Comparison of ENCODE assay signal across 10 cellular contexts in genomic region chr2:172082944-172083718, GRCh38. TPM values are rescaled to one million over a fixed set of nuclear protein-coding genes. Genes with fewer than 3 reads are reported as not detected.
A peak's percentile ranks its signal among the peaks of the same experiment; 100 is the strongest.
DNase-seq lines count a peak whose midpoint lies in the region; ATAC-seq, FAIRE-seq and TF ChIP-seq lines count a peak whose summit lies in the region.
"Had no signal": no experiment of that assay in that cellular context is flagged by ENCODE, and none has a peak within 500 bp of the region (broad histone marks: within the 10 kb centered on the region; RNA-seq: fewer than 3 reads in every experiment).

No MANE protein-coding gene starts in this region.

- no peak for TF ChIP-seq POLR2A in GM12892 (IDR thresholded peaks at IDR 0.05; ENCODE audit: low read depth, low read length)

- no peaks in the 10 kb centered on the region for H3K27me3 ChIP-seq in A673 (replicated peaks; ENCODE audit: insufficient read depth, low read depth, low read length, poor library complexity)

- H3K4me3 Mint-ChIP-seq in activated T-cell treated with anti-CD3 and anti-CD28 coated beads, Interleukin-2, amount 50 U/mL, for 24 hours, result peak overlapping the region; percentile 77

- DNase-seq in A673 (ENCODE audit: low spot score) (no peak), ELF-1 (ENCODE audit: low read depth, low spot score) (peak; percentile 73), iPS-NIHi11 (ENCODE audit: low spot score) (peak; percentile 21), GF-D8 (lab: John Stamatoyannopoulos, UW) (no peak), GM12892 (ENCODE audit: insufficient read length) (no peak)
- peak; percentile 47 for DNase-seq in activated T-cell treated with anti-CD3 and anti-CD28 coated beads, Interleukin-2, amount 50 U/mL, for 24 hours
- no peak for DNase-seq in effector CD4-positive, alpha-beta T cell
- DNase-seq: gastrocnemius medialis, SW 1271 had no signal

- peaks cover 100% of the 10 kb centered on the region for H3K27me3 Mint-ChIP-seq in activated T-cell treated with anti-CD3 and anti-CD28 coated beads, Interleukin-2, amount 50 U/mL, for 24 hours

- H3K36me3 ChIP-seq in A673 (ENCODE audit: insufficient read depth, low read length, poor library complexity, severe bottlenecking), result peaks cover under 1% of the 10 kb centered on the region
- H3K36me3 ChIP-seq: gastrocnemius medialis had no signal

- BruUV-seq in A673 (replicated peaks; lab: Mats Ljungman, UMichigan), result no TSS peak

- POLR2A ChIA-PET in A673 (lab: Charles Lee; ENCODE audit: low non-redundant PET), result interaction anchor here (0.7 kb wide), 1 partner anchor 13 kb away, joined by 3 read pairs; no protein-coding TSS in a partner anchor

- TF ChIP-seq CTCF in A673 (conservative IDR thresholded peaks at IDR 0.05; ENCODE audit: low read depth, low read length), result no peak

- intact Hi-C loops in A673 (cut with micrococcal nuclease; ENCODE audit: unreplicated experiment), result no loop called here

- H3K4me1 Mint-ChIP-seq in activated T-cell treated with anti-CD3 and anti-CD28 coated beads, Interleukin-2, amount 50 U/mL, for 24 hours (ENCODE audit: low read depth), result peaks cover 48% of the 10 kb centered on the region

- H3K27ac ChIP-seq in A673 (ENCODE audit: low read depth, low read length, poor library complexity, severe bottlenecking), result no peak overlapping the region
- H3K27ac ChIP-seq: gastrocnemius medialis had no signal

- H3K9me3 Mint-ChIP-seq in activated T-cell treated with anti-CD3 and anti-CD28 coated beads, Interleukin-2, amount 50 U/mL, for 24 hours, result peaks cover 2% of the 10 kb centered on the region

- H3K9me3 ChIP-seq in A673 (ENCODE audit: low read depth, low read length, poor library complexity, severe bottlenecking), result no peaks in the 10 kb centered on the region
- H3K9me3 ChIP-seq: gastrocnemius medialis had no signal

- H3K4me1 ChIP-seq in A673 (ENCODE audit: insufficient read depth, low read length, poor library complexity, severe bottlenecking), result peaks cover 22% of the 10 kb centered on the region

- ATAC-seq in GM21528 (IDR thresholded peaks at IDR 0.05; ENCODE audit: low FRiP score, unreplicated experiment), result no peak
- ATAC-seq: gastrocnemius medialis had no signal

- H3K36me3 Mint-ChIP-seq in activated T-cell treated with anti-CD3 and anti-CD28 coated beads, Interleukin-2, amount 50 U/mL, for 24 hours (ENCODE audit: low read depth), result no peaks in the 10 kb centered on the region

- CTCF ChIA-PET in A673 (lab: Charles Lee), result no interaction called here

- peak overlapping the region; percentile 70 for H3K4me3 ChIP-seq in A673 (ENCODE audit: low read depth, low read length, poor library complexity, severe bottlenecking)

- FAIRE-seq in GM12892 (lab: Jason Lieb, UNC), result no peak

- H3K27ac Mint-ChIP-seq in activated T-cell treated with anti-CD3 and anti-CD28 coated beads, Interleukin-2, amount 50 U/mL, for 24 hours, result no peak overlapping the region

RNA-seq across cellular contexts. Expression of gene DLX1, which starts 2.2 kb away (rescaled TPM):
- total RNA-seq in A673 (2021), result 28.9 and 33.2 TPM in 2 replicates
- polyA plus RNA-seq in GM12892 (2012; ENCODE audit: missing spikeins), result 0.28 TPM

RNA-seq across cellular contexts. Expression of gene DLX2, which starts 19.6 kb away (rescaled TPM):
- 18.3 and 20.4 TPM in 2 replicates for total RNA-seq in A673 (2021)
- 0.17 TPM for polyA plus RNA-seq in GM12892 (2012; ENCODE audit: missing spikeins)
- total RNA-seq: gastrocnemius medialis had no signal

Comparison
In these comparisons a context has a peak if more than half of its experiments do, and no peak if none do; other contexts are left out.
1. DNase-seq: peak in ELF-1 (single experiment), activated T-cell treated with anti-CD3 and anti-CD28 coated beads, Interleukin-2, amount 50 U/mL, for 24 hours (single experiment) and iPS-NIHi11 (single experiment); none in A673 (single experiment), GF-D8 (single experiment), GM12892 (single experiment) and effector CD4-positive, alpha-beta T cell (single experiment).